ENCODE assay signal across 9 cellular contexts in the genomic region with DNA sequence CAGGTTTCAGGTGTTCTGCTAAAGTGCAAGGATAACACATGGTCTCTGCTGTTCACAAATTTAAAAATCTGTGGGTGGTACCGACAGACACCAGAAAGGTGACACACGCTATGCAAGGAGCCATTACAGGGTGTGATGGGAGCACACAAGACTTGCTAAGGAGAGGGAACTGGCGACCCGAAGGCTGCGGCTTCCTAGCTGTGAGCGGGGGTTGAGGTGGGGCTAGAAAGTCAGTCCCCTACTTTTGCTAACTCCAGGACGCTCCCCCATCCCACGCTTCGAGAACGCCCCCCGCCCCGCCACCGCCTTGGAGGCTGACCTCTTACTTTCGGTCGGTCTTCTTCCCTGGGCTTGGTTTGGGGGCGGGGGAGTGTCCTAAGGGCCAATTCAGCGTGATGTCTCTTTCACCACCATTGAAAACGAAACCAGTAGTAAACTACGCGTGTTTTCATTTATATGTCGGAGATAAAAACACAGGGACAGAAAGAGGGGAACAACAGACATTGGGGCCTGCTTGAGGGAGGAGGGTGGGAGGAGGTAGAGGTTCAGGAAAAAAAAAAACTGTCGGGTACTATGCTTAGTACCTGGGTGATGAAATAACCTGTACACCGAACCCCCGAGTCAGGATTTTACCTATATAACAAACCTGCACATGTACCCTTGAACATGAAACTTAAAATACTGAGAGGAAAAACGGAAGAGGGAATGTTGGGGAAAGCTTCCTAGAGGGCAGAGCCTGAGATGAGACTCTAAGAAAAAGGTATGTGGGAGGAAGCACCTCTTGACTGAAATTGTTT. TPM values are rescaled to one million over a fixed set of nuclear protein-coding genes. Genes with fewer than 3 reads are reported as not detected.
DNase-seq lines count a peak whose midpoint lies in the region; ATAC-seq, FAIRE-seq and TF ChIP-seq lines count a peak whose summit lies in the region.
"Had no signal": no experiment of that assay in that cellular context is flagged by ENCODE, and none has a peak within 500 bp of the region (broad histone marks: within the 10 kb centered on the region; RNA-seq: fewer than 3 reads in every experiment).

No MANE protein-coding gene starts in this region.

- H3K36me3 Mint-ChIP-seq in naive thymus-derived CD8-positive, alpha-beta T cell: peaks cover 0 to 15% (median 2%) of the 10 kb centered on the region in 3 donors

- H3K4me2 ChIP-seq in endothelial cell of umbilical vein (ENCODE audit: insufficient read depth, low read length): peak overlapping the region; percentile 94

- no peaks in the 10 kb centered on the region for H3K9me1 ChIP-seq in endothelial cell of umbilical vein (replicated peaks; ENCODE audit: control insufficient read depth, extremely low read depth, insufficient read depth, low read length)

- peak in 1 of 2 donors; percentile 15 for ATAC-seq in naive thymus-derived CD8-positive, alpha-beta T cell
- ATAC-seq in GM21515 (IDR thresholded peaks at IDR 0.05; ENCODE audit: unreplicated experiment): no peak
- ATAC-seq in HG02571 (IDR thresholded peaks at IDR 0.05; ENCODE audit: unreplicated experiment): no peak

- H3K36me3 ChIP-seq in endothelial cell of umbilical vein (ENCODE audit: control insufficient read depth in 2 of 2, extremely low read depth in 1 of 2, insufficient read depth in 2 of 2, low read length in 2 of 2): no peaks in the 10 kb centered on the region
- peaks cover 0 to 5% (median 0%) of the 10 kb centered on the region in 3 donors for H3K36me3 ChIP-seq in tibial nerve

- BruUV-seq in endothelial cell of umbilical vein (replicated peaks; lab: Mats Ljungman, UMichigan): no TSS peak

- H3K27ac Mint-ChIP-seq in naive thymus-derived CD8-positive, alpha-beta T cell: no peak overlapping the region
- H3K27ac Mint-ChIP-seq: T-helper 1 cell treated with Interleukin-12 subunit alpha and Interleukin-12 subunit beta and Interleukin-4 antibody, amounts not matched to agents 30 μg/mL and 1 μg/mL, for 36 hours had no signal

- WGBS in tibial nerve, 2 donors: 1% methylated on average over 25 of the region's 25 CpGs

- no peaks in the 10 kb centered on the region for H3K27me3 ChIP-seq in endothelial cell of umbilical vein (ENCODE audit: control insufficient read depth in 2 of 2, insufficient read depth in 2 of 2, low read length in 2 of 2)
- no peaks in the 10 kb centered on the region for H3K27me3 ChIP-seq in tibial nerve

- peak overlapping the region; percentile 90 for H3K9ac ChIP-seq in endothelial cell of umbilical vein (replicated peaks; ENCODE audit: extremely low read depth, insufficient read depth, low read length)

- intact Hi-C loops in endothelial cell of umbilical vein (cut with micrococcal nuclease): loop anchor here (1.0 to 10.0 kb wide), 3 partner anchors 15 to 491 kb away; a partner anchor contains a TSS

- H3K4me1 Mint-ChIP-seq in naive thymus-derived CD8-positive, alpha-beta T cell: peaks cover 13 to 28% (median 24%) of the 10 kb centered on the region in 4 donors

- CTCF ChIA-PET in endothelial cell of umbilical vein (lab: Charles Lee): interaction anchor here (1.0 to 8.5 kb wide), 8 partner anchors 14 to 416 kb away, joined by 3 to 81 read pairs (median 3); a partner anchor contains a TSS

- H3K27ac ChIP-seq in endothelial cell of umbilical vein (ENCODE audit: insufficient read depth, low read depth, low read length): peak overlapping the region; percentile 99
- H3K27ac ChIP-seq in tibial nerve: peak overlapping the region; percentile 84 to 100 (median 98)

- no peak for FAIRE-seq in endothelial cell of umbilical vein (lab: Jason Lieb, UNC)

- no peak for TF ChIP-seq EP300 in tibial nerve (IDR thresholded peaks at IDR 0.05)

- POLR2A ChIA-PET in endothelial cell of umbilical vein (lab: Charles Lee): interaction anchor here (0.7 kb wide), 1 partner anchor 39 kb away, joined by 3 read pairs; a partner anchor contains a TSS
- POLR2A ChIA-PET in naive thymus-derived CD8-positive, alpha-beta T cell (lab: Charles Lee): interaction anchor here (0.5 to 7.5 kb wide), 9 partner anchors 8 to 1311 kb away, joined by 3 to 85 read pairs (median 22); a partner anchor contains a TSS

- DNase-seq in COLO668 (lab: John Stamatoyannopoulos, UW; ENCODE audit: unreplicated experiment): peak; percentile 37
- no peak for DNase-seq in Jurkat, Clone E6-1 (ENCODE audit: low read depth, low spot score)
- peak; percentile 73 for DNase-seq in activated CD4-positive, alpha-beta T cell treated with anti-CD3 and anti-CD28 coated beads for 48 hours
- DNase-seq in endothelial cell of umbilical vein (ENCODE audit: low read depth, low spot score): peak; percentile 67
- DNase-seq in naive thymus-derived CD8-positive, alpha-beta T cell: peak in 7 of 10 donors; percentile 26 to 71 (median 47)
- DNase-seq in tibial nerve (ENCODE audit: low spot score in 2 of 2): peak; percentile 37 to 58

- H3K4me1 ChIP-seq in endothelial cell of umbilical vein (ENCODE audit: control insufficient read depth, extremely low read depth, insufficient read depth, low read length): peaks cover 32% of the 10 kb centered on the region
- peaks cover 0 to 44% (median 30%) of the 10 kb centered on the region in 4 donors for H3K4me1 ChIP-seq in tibial nerve

- peak overlapping the region; percentile 12 for H2AFZ ChIP-seq in endothelial cell of umbilical vein (ENCODE audit: low read depth, low read length)

- TF ChIP-seq POLR2A in endothelial cell of umbilical vein (IDR thresholded peaks at IDR 0.05; ENCODE audit: low read depth, low read length) (peak; percentile 1), tibial nerve (IDR thresholded peaks at IDR 0.05) (no peak)

- H3K79me2 ChIP-seq in endothelial cell of umbilical vein (ENCODE audit: control insufficient read depth, insufficient read depth, low read length): peaks cover 41% of the 10 kb centered on the region

- H4K20me1 ChIP-seq in endothelial cell of umbilical vein (replicated peaks; ENCODE audit: control insufficient read depth, extremely low read depth, insufficient read depth, low read length): no peaks in the 10 kb centered on the region

- peak overlapping the region; percentile 80 for H3K4me3 ChIP-seq in Jurkat, Clone E6-1 (ENCODE audit: low read length)
- H3K4me3 ChIP-seq in endothelial cell of umbilical vein (replicated peaks in 1 of 3; ENCODE audit: insufficient read depth in 1 of 3, low read depth in 1 of 3, low read length in 3 of 3) (peak overlapping the region; percentile 58 to 88 (median 87)), tibial nerve (peak overlapping the region; percentile 45 to 80 (median 70))

- H3K4me3 Mint-ChIP-seq in naive thymus-derived CD8-positive, alpha-beta T cell: no peak overlapping the region
- H3K4me3 Mint-ChIP-seq: T-helper 1 cell treated with Interleukin-12 subunit alpha and Interleukin-12 subunit beta and Interleukin-4 antibody, amounts not matched to agents 30 μg/mL and 1 μg/mL, for 36 hours had no signal

- H3K9me3 Mint-ChIP-seq in naive thymus-derived CD8-positive, alpha-beta T cell: no peaks in the 10 kb centered on the region
- H3K9me3 Mint-ChIP-seq: T-helper 1 cell treated with Interleukin-12 subunit alpha and Interleukin-12 subunit beta and Interleukin-4 antibody, amounts not matched to agents 30 μg/mL and 1 μg/mL, for 36 hours had no signal

- dilution Hi-C loops in endothelial cell of umbilical vein (cut with MboI; ENCODE audit: extremely low pct_ligation_motif_present, low sequenced_read_pairs): no loop called here

- H3K27me3 Mint-ChIP-seq in naive thymus-derived CD8-positive, alpha-beta T cell: no peaks in the 10 kb centered on the region

- H3K9me3 ChIP-seq in endothelial cell of umbilical vein (replicated peaks; ENCODE audit: control insufficient read depth, insufficient read depth, low read length) (no peaks in the 10 kb centered on the region), tibial nerve (no peaks in the 10 kb centered on the region)

- no peak for TF ChIP-seq CTCF in endothelial cell of umbilical vein (IDR thresholded peaks at IDR 0.05; ENCODE audit: extremely low read depth in 1 of 2, insufficient read depth in 1 of 2, low read depth in 1 of 2, low read length in 2 of 2)
- TF ChIP-seq CTCF in tibial nerve (IDR thresholded peaks at IDR 0.05): no peak

RNA-seq across cellular contexts. Expression of a gene that starts 1.1 kb away (rescaled TPM):
- polyA plus RNA-seq in Jurkat, Clone E6-1 (2012; ENCODE audit: insufficient read depth, insufficient read length): 355 TPM
- total RNA-seq in endothelial cell of umbilical vein: 126 and 128 TPM in 2 replicates
- polyA plus RNA-seq in endothelial cell of umbilical vein: 280 and 319 TPM in 2 replicates
- 344 and 372 TPM in 2 replicates for polyA plus RNA-seq in endothelial cell of umbilical vein (2011; cell fraction: cytosol; rRNA removed)
- 121 and 129 TPM in 2 replicates for polyA plus RNA-seq in endothelial cell of umbilical vein (2011; cell fraction: nucleus; rRNA removed)
- 88.1 and 218 TPM in 2 replicates for polyA plus RNA-seq in endothelial cell of umbilical vein (2012)
- 130 and 146 TPM in 2 replicates for polyA minus RNA-seq in endothelial cell of umbilical vein
- 115 TPM for polyA minus RNA-seq in endothelial cell of umbilical vein (2011; cell fraction: cytosol; rRNA and poly(A)+ RNA removed)
- 25.5 and 37.7 TPM in 2 replicates for polyA minus RNA-seq in endothelial cell of umbilical vein (2011; cell fraction: nucleus; rRNA and poly(A)+ RNA removed)
- 10 to 100 TPM; 11.1 to 11.7 TPM for total RNA-seq in naive thymus-derived CD8-positive, alpha-beta T cell
- 10 to 100 TPM; 58.0 to 66.6 (median 63.0) TPM for polyA plus RNA-seq in naive thymus-derived CD8-positive, alpha-beta T cell
- 10 to 100 TPM; 35.2 to 40.5 (median 37.3) TPM for total RNA-seq in tibial nerve

RNA-seq across cellular contexts. Expression of a gene that starts 5.1 kb away (rescaled TPM):
- polyA plus RNA-seq in Jurkat, Clone E6-1 (2012; ENCODE audit: insufficient read depth, insufficient read length): 40.0 TPM
- total RNA-seq in endothelial cell of umbilical vein (286 and 316 TPM in 2 replicates), tibial nerve (100 to 1,000 TPM in 2 of 4 donors, 10 to 100 TPM in 2; 82.9 to 168 (median 101) TPM)
- 324 and 379 TPM in 2 replicates for polyA plus RNA-seq in endothelial cell of umbilical vein
- polyA plus RNA-seq in endothelial cell of umbilical vein (2011; cell fraction: cytosol; rRNA removed): 270 and 289 TPM in 2 replicates
- 1,209 and 1,535 TPM in 2 replicates for polyA plus RNA-seq in endothelial cell of umbilical vein (2011; cell fraction: nucleus; rRNA removed)
- 283 and 289 TPM in 2 replicates for polyA plus RNA-seq in endothelial cell of umbilical vein (2012)
- 398 and 421 TPM in 2 replicates for polyA minus RNA-seq in endothelial cell of umbilical vein
- polyA minus RNA-seq in endothelial cell of umbilical vein (2011; cell fraction: cytosol; rRNA and poly(A)+ RNA removed): 78.9 TPM
- polyA minus RNA-seq in endothelial cell of umbilical vein (2011; cell fraction: nucleus; rRNA and poly(A)+ RNA removed): 156 and 190 TPM in 2 replicates
- 10 to 100 TPM; 60.7 to 68.5 TPM for total RNA-seq in naive thymus-derived CD8-positive, alpha-beta T cell
- 10 to 100 TPM; 22.6 to 27.4 (median 24.4) TPM for polyA plus RNA-seq in naive thymus-derived CD8-positive, alpha-beta T cell

RNA-seq across cellular contexts. Expression of a gene that starts 7.5 kb away (rescaled TPM):
- polyA plus RNA-seq in Jurkat, Clone E6-1 (2012; ENCODE audit: insufficient read depth, insufficient read length): 80.9 TPM
- total RNA-seq in endothelial cell of umbilical vein: 42.2 and 48.8 TPM in 2 replicates
- polyA plus RNA-seq in endothelial cell of umbilical vein: 59.1 and 66.8 TPM in 2 replicates
- 52.5 and 52.8 TPM in 2 replicates for polyA plus RNA-seq in endothelial cell of umbilical vein (2011; cell fraction: cytosol; rRNA removed)
- polyA plus RNA-seq in endothelial cell of umbilical vein (2011; cell fraction: nucleus; rRNA removed): 78.8 and 91.1 TPM in 2 replicates
- 41.8 and 45.5 TPM in 2 replicates for polyA plus RNA-seq in endothelial cell of umbilical vein (2012)
- 51.6 and 54.4 TPM in 2 replicates for polyA minus RNA-seq in endothelial cell of umbilical vein
- polyA minus RNA-seq in endothelial cell of umbilical vein (2011; cell fraction: cytosol; rRNA and poly(A)+ RNA removed): 56.6 TPM
- 20.8 and 24.2 TPM in 2 replicates for polyA minus RNA-seq in endothelial cell of umbilical vein (2011; cell fraction: nucleus; rRNA and poly(A)+ RNA removed)
- total RNA-seq in naive thymus-derived CD8-positive, alpha-beta T cell: 10 to 100 TPM; 46.6 to 46.8 TPM
- 10 to 100 TPM; 30.9 to 41.8 (median 31.9) TPM for polyA plus RNA-seq in naive thymus-derived CD8-positive, alpha-beta T cell
- total RNA-seq in tibial nerve: 10 to 100 TPM; 17.4 to 33.6 (median 23.6) TPM

RNA-seq across cellular contexts. Expression of a gene that starts 14.0 kb away (rescaled TPM):
- 38.0 TPM for polyA plus RNA-seq in Jurkat, Clone E6-1 (2012; ENCODE audit: insufficient read depth, insufficient read length)
- total RNA-seq in endothelial cell of umbilical vein: 21.5 and 21.9 TPM in 2 replicates
- polyA plus RNA-seq in endothelial cell of umbilical vein: 19.3 and 19.5 TPM in 2 replicates
- polyA plus RNA-seq in endothelial cell of umbilical vein (2011; cell fraction: cytosol; rRNA removed): 15.7 and 17.9 TPM in 2 replicates
- 29.3 and 31.7 TPM in 2 replicates for polyA plus RNA-seq in endothelial cell of umbilical vein (2011; cell fraction: nucleus; rRNA removed)
- 9.3 and 13.0 TPM in 2 replicates for polyA plus RNA-seq in endothelial cell of umbilical vein (2012)
- 12.3 and 12.6 TPM in 2 replicates for polyA minus RNA-seq in endothelial cell of umbilical vein
- 30.9 TPM for polyA minus RNA-seq in endothelial cell of umbilical vein (2011; cell fraction: cytosol; rRNA and poly(A)+ RNA removed)
- polyA minus RNA-seq in endothelial cell of umbilical vein (2011; cell fraction: nucleus; rRNA and poly(A)+ RNA removed): 6.4 and 9.2 TPM in 2 replicates
- total RNA-seq in naive thymus-derived CD8-positive, alpha-beta T cell: 10 to 100 TPM; 55.6 to 57.3 TPM
- 10 to 100 TPM; 21.5 to 50.8 (median 35.8) TPM for polyA plus RNA-seq in naive thymus-derived CD8-positive, alpha-beta T cell
- total RNA-seq in tibial nerve: 10 to 100 TPM; 18.6 to 24.3 (median 23.5) TPM

RNA-seq across cellular contexts. Expression of a gene that starts 17.8 kb away (rescaled TPM):
- not detected for polyA plus RNA-seq in Jurkat, Clone E6-1 (2012; ENCODE audit: insufficient read depth, insufficient read length)
- total RNA-seq in endothelial cell of umbilical vein (0.64 and 0.88 TPM in 2 replicates), tibial nerve (1 to 10 TPM in 1 of 4 donors, not detected in 3; 1.5 TPM)
- polyA plus RNA-seq in endothelial cell of umbilical vein: not detected in 2 replicates
- not detected in 2 replicates for polyA plus RNA-seq in endothelial cell of umbilical vein (2011; cell fraction: cytosol; rRNA removed)
- 0.59 TPM in 1 of 2 replicates, not detected in the other for polyA plus RNA-seq in endothelial cell of umbilical vein (2011; cell fraction: nucleus; rRNA removed)
- polyA plus RNA-seq in endothelial cell of umbilical vein (2012): not detected in 2 replicates
- not detected in 2 replicates for polyA minus RNA-seq in endothelial cell of umbilical vein
- not detected for polyA minus RNA-seq in endothelial cell of umbilical vein (2011; cell fraction: cytosol; rRNA and poly(A)+ RNA removed)
- polyA minus RNA-seq in endothelial cell of umbilical vein (2011; cell fraction: nucleus; rRNA and poly(A)+ RNA removed): 1.0 TPM in 1 of 2 replicates, not detected in the other
- under 1 TPM; 0.77 to 0.91 TPM for total RNA-seq in naive thymus-derived CD8-positive, alpha-beta T cell
- polyA plus RNA-seq in naive thymus-derived CD8-positive, alpha-beta T cell: not detected
